Comparison of ENCODE assay signal across 21 cellular contexts in the genomic region with DNA sequence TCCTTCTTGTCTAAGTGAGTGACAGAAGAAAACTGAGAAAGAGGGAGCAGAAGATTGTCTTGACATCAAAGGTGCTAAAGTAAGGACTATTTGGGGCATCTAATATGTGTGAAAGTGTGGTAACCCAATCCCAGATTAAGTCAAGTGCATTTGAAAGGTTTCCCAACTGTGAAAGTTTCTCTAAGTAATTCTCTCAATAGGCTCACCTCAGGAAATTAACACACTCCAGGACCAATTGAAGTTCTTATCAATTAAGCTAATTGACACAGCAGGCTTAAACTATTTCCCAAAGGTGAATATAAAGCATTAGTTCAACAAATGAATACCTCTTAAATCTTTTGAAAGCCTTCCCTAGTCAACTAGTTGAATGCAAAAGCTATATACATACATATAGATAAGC.
"Had no signal": no experiment of that assay in that cellular context is flagged by ENCODE, and none has a peak within 500 bp of the region (broad histone marks: within the 10 kb centered on the region; RNA-seq: fewer than 3 reads in every experiment).

No MANE protein-coding gene starts in this region.

- H3K4me3 ChIP-seq: body of pancreas, cardiac muscle cell, gastroesophageal sphincter, left ventricle myocardium inferior, prostate gland, right atrium auricular region, spleen, testis had no signal

- DNase-seq: activated CD4-positive, alpha-beta T cell treated with anti-CD3 and anti-CD28 coated beads for 1 hour; activated CD4-positive, alpha-beta T cell treated with anti-CD3 and anti-CD28 coated beads, Interleukin-2, amount 50 U/mL, for 1 hour; activated CD8-positive, alpha-beta T cell treated with anti-CD3 and anti-CD28 coated beads, Interleukin-2, amount 10 ng/mL, durations not matched to agents 7 days and 5 days; activated gamma-delta T cell treated with Interleukin-2 at 50 U/mL for 16 hours; anterior cingulate cortex; body of pancreas; cortex of kidney; head of caudate nucleus; hypothalamus; left ventricle myocardium inferior; naive thymus-derived CD8-positive, alpha-beta T cell; spleen; stimulated activated CD4-positive, alpha-beta T cell treated with anti-CD3 and anti-CD28 coated beads, Interleukin-4, amount 100 ng/mL, for 1 hour; stimulated activated naive CD4-positive, alpha-beta T cell; testis; WERI-Rb-1 had no signal

- H3K4me1 ChIP-seq: body of pancreas, gastroesophageal sphincter, left ventricle myocardium inferior, prostate gland, right atrium auricular region, spleen, testis had no signal

- H3K9me3 ChIP-seq: body of pancreas, gastroesophageal sphincter, left ventricle myocardium inferior, prostate gland, right atrium auricular region, spleen, testis had no signal

- ATAC-seq: activated CD8-positive, alpha-beta T cell treated with anti-CD3 and anti-CD28 coated beads, Interleukin-2, amount 10 ng/mL, durations not matched to agents 7 days and 5 days; body of pancreas; gastroesophageal sphincter; naive thymus-derived CD8-positive, alpha-beta T cell had no signal

- H3K27ac ChIP-seq: body of pancreas, cardiac muscle cell, epithelial cell of prostate, gastroesophageal sphincter, left ventricle myocardium inferior, prostate gland, right atrium auricular region, spleen, testis, WERI-Rb-1 had no signal

- H3K36me3 ChIP-seq: cardiac muscle cell, gastroesophageal sphincter, left ventricle myocardium inferior, prostate gland, right atrium auricular region, spleen, WERI-Rb-1 had no signal

- H3K27me3 ChIP-seq: body of pancreas, gastroesophageal sphincter, right atrium auricular region, spleen, testis had no signal
